In the genomic region with DNA sequence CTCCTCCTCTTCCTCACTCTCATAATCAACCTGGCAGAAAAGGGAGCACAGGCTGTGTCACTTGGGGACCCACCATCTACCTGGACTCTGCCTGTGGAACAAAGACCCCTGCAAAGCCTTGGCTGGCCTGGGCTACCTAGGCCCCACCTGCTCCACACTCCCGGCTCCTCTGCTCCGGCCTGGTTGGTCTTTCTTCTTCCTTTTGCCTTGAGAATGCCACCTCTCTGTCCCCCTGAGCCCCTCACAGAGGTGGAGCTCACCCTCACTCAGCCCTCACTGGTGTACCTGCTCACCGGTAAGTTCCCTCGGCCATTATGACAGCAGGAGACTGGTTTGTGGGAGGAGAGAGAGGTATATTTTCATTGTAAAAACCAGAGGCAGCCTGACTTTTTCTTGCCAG, we compare ENCODE assay signal across 17 cellular contexts.
"Had no signal": no experiment of that assay in that cellular context is flagged by ENCODE, and none has a peak within 500 bp of the region (broad histone marks: within the 10 kb centered on the region; RNA-seq: fewer than 3 reads in every experiment).

No MANE protein-coding gene starts in this region.

- ATAC-seq: activated naive CD4-positive, alpha-beta T cell treated with anti-CD3 and anti-CD28 coated beads, Interleukin-2, amount 50 U/mL, for 72 hours; left lobe of liver; WTC11 had no signal

- H3K27me3 Mint-ChIP-seq: central memory CD8-positive, alpha-beta T cell had no signal

- DNase-seq: activated CD4-positive, alpha-beta T cell treated with anti-CD3 and anti-CD28 coated beads for 4 hours; activated CD8-positive, alpha-beta memory T cell treated with anti-CD3 and anti-CD28 coated beads for 24 hours; activated T-cell treated with anti-CD3 and anti-CD28 coated beads for 4 hours; amygdala; brain microvascular endothelial cell; effector CD4-positive, alpha-beta T cell; foreskin fibroblast; hippocampal formation; stimulated activated CD4-positive, alpha-beta T cell treated with anti-CD3 and anti-CD28 coated beads, Interleukin-15, amount 100 ng/mL, for 24 hours; stimulated activated CD4-positive, alpha-beta T cell treated with anti-CD3 and anti-CD28 coated beads, Interleukin-4, amount 100 ng/mL, for 24 hours; stomach; testis had no signal

- H3K27ac Mint-ChIP-seq: WTC11 had no signal

- H3K4me3 Mint-ChIP-seq: central memory CD8-positive, alpha-beta T cell; WTC11 had no signal

- H3K9me3 Mint-ChIP-seq: activated naive CD4-positive, alpha-beta T cell treated with anti-CD3 and anti-CD28 coated beads, Interleukin-2, amount 50 U/mL, for 72 hours; activated T-helper 2 cell treated with anti-CD3 and anti-CD28 coated beads, Interferon-gamma antibody, Interleukin-2, Interleukin-4, amounts not matched to agents 10 μg/mL and 5 μg/mL and 100 μg/mL, durations not matched to agents 14 hours and 24 hours and 36 hours; central memory CD8-positive, alpha-beta T cell; WTC11 had no signal
